Comparison of ENCODE assay signal across 8 cellular contexts in genomic region chr5:43603535-43604363, GRCh38. TPM values are rescaled to one million over a fixed set of nuclear protein-coding genes. Genes with fewer than 3 reads are reported as not detected.
A peak's percentile ranks its signal among the peaks of the same experiment; 100 is the strongest.
DNase-seq lines count a peak whose midpoint lies in the region; ATAC-seq and TF ChIP-seq lines count a peak whose summit lies in the region.

No MANE protein-coding gene starts in this region.

- H3K27ac ChIP-seq in HUES48 (ENCODE audit: low read depth, low read length) (no peak overlapping the region), Panc1 (ENCODE audit: low read length) (peak overlapping the region; percentile 97)

- POLR2A ChIA-PET in Panc1 (lab: Charles Lee) = interaction anchor here (0.6 kb wide), 1 partner anchor 1964 kb away, joined by 5 read pairs; no protein-coding TSS in a partner anchor

- CTCF ChIA-PET in Panc1 (lab: Charles Lee) = no interaction called here

- peaks cover 34% of the 10 kb centered on the region for H3K4me1 Mint-ChIP-seq in activated T-helper 1 cell treated with anti-CD3 and anti-CD28 coated beads, Interleukin-12 subunit alpha, Interleukin-12 subunit beta, Interleukin-2, Interleukin-4 antibody, amounts not matched to agents 30 ng/mL and 10 ng/mL and 1 ng/mL, durations not matched to agents 14 hours and 24 hours and 36 hours (ENCODE audit: low read depth)
- peaks cover 31% of the 10 kb centered on the region for H3K4me1 Mint-ChIP-seq in nephron
- peaks cover 34% of the 10 kb centered on the region for H3K4me1 Mint-ChIP-seq in stimulated activated naive CD8-positive, alpha-beta T cell treated with anti-CD3 and anti-CD28 coated beads, Interleukin-15, amount 100 ng/mL, for 72 hours

- peaks cover 28% of the 10 kb centered on the region for H3K4me1 ChIP-seq in HUES48 (ENCODE audit: control insufficient read depth, insufficient read depth, low read length)
- peaks cover 14% of the 10 kb centered on the region for H3K4me1 ChIP-seq in Panc1 (ENCODE audit: control insufficient read depth, insufficient read depth, low read length)

- peaks cover 16% of the 10 kb centered on the region for H3K36me3 Mint-ChIP-seq in activated T-helper 1 cell treated with anti-CD3 and anti-CD28 coated beads, Interleukin-12 subunit alpha, Interleukin-12 subunit beta, Interleukin-2, Interleukin-4 antibody, amounts not matched to agents 30 ng/mL and 10 ng/mL and 1 ng/mL, durations not matched to agents 14 hours and 24 hours and 36 hours (ENCODE audit: low read depth)
- H3K36me3 Mint-ChIP-seq in nephron (ENCODE audit: low read depth) = peaks cover 20% of the 10 kb centered on the region

- BruUV-seq in Panc1 (replicated peaks; lab: Mats Ljungman, UMichigan) = TSS peak; percentile 62

- in situ Hi-C loops in Panc1 (cut with HindIII; ENCODE audit: low pct_unique_long_range_greater_than_20kb, low sequenced_read_pairs) = no loop called here

- H3K9me3 Mint-ChIP-seq in activated T-helper 1 cell treated with anti-CD3 and anti-CD28 coated beads, Interleukin-12 subunit alpha, Interleukin-12 subunit beta, Interleukin-2, Interleukin-4 antibody, amounts not matched to agents 30 ng/mL and 10 ng/mL and 1 ng/mL, durations not matched to agents 14 hours and 24 hours and 36 hours = peaks cover 5% of the 10 kb centered on the region
- no peaks in the 10 kb centered on the region for H3K9me3 Mint-ChIP-seq in nephron
- H3K9me3 Mint-ChIP-seq in stimulated activated naive CD8-positive, alpha-beta T cell treated with anti-CD3 and anti-CD28 coated beads, Interleukin-15, amount 100 ng/mL, for 72 hours = no peaks in the 10 kb centered on the region

- H3K4me3 ChIP-seq in HUES48 (ENCODE audit: low read depth, low read length) (peak overlapping the region; percentile 73), Panc1 (ENCODE audit: low read depth in 2 of 2, low read length in 2 of 2) (peak overlapping the region; percentile 82 to 97)

- H3K27me3 ChIP-seq in HUES48 (ENCODE audit: control insufficient read depth, insufficient read depth, low read length) (peaks cover 9% of the 10 kb centered on the region; the same call in 1 of the 2 replicates), Panc1 (ENCODE audit: control insufficient read depth, insufficient read depth, low read length) (no peaks in the 10 kb centered on the region)

- no peak for TF ChIP-seq CTCF in Panc1 (IDR thresholded peaks at IDR 0.05)
- no peak for TF ChIP-seq CTCF in nephron (IDR thresholded peaks at IDR 0.05; ENCODE audit: unreplicated experiment in 3 of 3)

- no peaks in the 10 kb centered on the region for H3K36me3 ChIP-seq in HUES48 (ENCODE audit: control insufficient read depth, insufficient read depth, low read length)
- no peaks in the 10 kb centered on the region; the same call in 1 of the 2 replicates for H3K36me3 ChIP-seq in Panc1 (ENCODE audit: control insufficient read depth, insufficient read depth, low read length)

- H3K9me3 ChIP-seq in HUES48 (ENCODE audit: control insufficient read depth, insufficient read depth, low read length) = no peaks in the 10 kb centered on the region
- no peaks in the 10 kb centered on the region; the same call in 1 of the 2 replicates for H3K9me3 ChIP-seq in Panc1 (ENCODE audit: control insufficient read depth, insufficient read depth, low read depth, low read length)

- H3K4me3 Mint-ChIP-seq in activated T-helper 1 cell treated with anti-CD3 and anti-CD28 coated beads, Interleukin-12 subunit alpha, Interleukin-12 subunit beta, Interleukin-2, Interleukin-4 antibody, amounts not matched to agents 30 ng/mL and 10 ng/mL and 1 ng/mL, durations not matched to agents 14 hours and 24 hours and 36 hours = peak overlapping the region; percentile 91
- H3K4me3 Mint-ChIP-seq in nephron = peak overlapping the region; percentile 89 to 99 (median 93)
- H3K4me3 Mint-ChIP-seq in stimulated activated naive CD8-positive, alpha-beta T cell treated with anti-CD3 and anti-CD28 coated beads, Interleukin-15, amount 100 ng/mL, for 72 hours = peak overlapping the region; percentile 94 to 99

- no peaks in the 10 kb centered on the region for H3K27me3 Mint-ChIP-seq in activated T-helper 1 cell treated with anti-CD3 and anti-CD28 coated beads, Interleukin-12 subunit alpha, Interleukin-12 subunit beta, Interleukin-2, Interleukin-4 antibody, amounts not matched to agents 30 ng/mL and 10 ng/mL and 1 ng/mL, durations not matched to agents 14 hours and 24 hours and 36 hours (ENCODE audit: insufficient read depth)
- H3K27me3 Mint-ChIP-seq in nephron (ENCODE audit: low read depth) = no peaks in the 10 kb centered on the region
- no peaks in the 10 kb centered on the region for H3K27me3 Mint-ChIP-seq in stimulated activated naive CD8-positive, alpha-beta T cell treated with anti-CD3 and anti-CD28 coated beads, Interleukin-15, amount 100 ng/mL, for 72 hours

- H3K9ac ChIP-seq in HUES48 (ENCODE audit: low read depth, low read length) = peak overlapping the region; percentile 67

- intact Hi-C loops in Panc1 (cut with micrococcal nuclease; ENCODE audit: unreplicated experiment) = loop anchor here (5.0 kb wide), 1 partner anchor 46 kb away; the partner anchor contains the start of gene PAIP1
- intact Hi-C loops in activated T-helper 1 cell treated with anti-CD3 and anti-CD28 coated beads, Interleukin-12 subunit alpha, Interleukin-12 subunit beta, Interleukin-2, Interleukin-4 antibody, amounts not matched to agents 30 ng/mL and 10 ng/mL and 1 ng/mL, durations not matched to agents 14 hours and 24 hours and 36 hours (cut with micrococcal nuclease) = loop anchor here (1.0 to 10.0 kb wide), 8 partner anchors 47 to 1205 kb away; partner anchors contain the start of genes C5orf34, MRPS30, TMEM267 and ZNF131

- H3K27ac Mint-ChIP-seq in activated T-helper 1 cell treated with anti-CD3 and anti-CD28 coated beads, Interleukin-12 subunit alpha, Interleukin-12 subunit beta, Interleukin-2, Interleukin-4 antibody, amounts not matched to agents 30 ng/mL and 10 ng/mL and 1 ng/mL, durations not matched to agents 14 hours and 24 hours and 36 hours = peak overlapping the region; percentile 86
- peak overlapping the region; percentile 83 to 98 (median 85) for H3K27ac Mint-ChIP-seq in nephron
- peak overlapping the region; percentile 97 to 100 for H3K27ac Mint-ChIP-seq in stimulated activated naive CD8-positive, alpha-beta T cell treated with anti-CD3 and anti-CD28 coated beads, Interleukin-15, amount 100 ng/mL, for 72 hours

- DNase-seq in COR-L47 (lab: John Stamatoyannopoulos, UW) (peak; percentile 83), Panc1 (ENCODE audit: low read depth, low spot score) (peak; percentile 72), fibroblast of peridontal ligament (ENCODE audit: extremely low read depth) (peak; percentile 47)
- DNase-seq in activated T-helper 1 cell treated with anti-CD3 and anti-CD28 coated beads, Interleukin-12 subunit alpha, Interleukin-12 subunit beta, Interleukin-2, Interleukin-4 antibody, amounts not matched to agents 30 ng/mL and 10 ng/mL and 1 ng/mL, durations not matched to agents 14 hours and 24 hours and 36 hours (ENCODE audit: low spot score) = peak; percentile 40
- DNase-seq in stimulated activated naive CD8-positive, alpha-beta T cell treated with anti-CD3 and anti-CD28 coated beads, Interleukin-15, amount 100 ng/mL, for 72 hours = peak; percentile 71 to 87

- peak; percentile 49 for ATAC-seq in GM21367 (IDR thresholded peaks at IDR 0.05; ENCODE audit: unreplicated experiment)
- ATAC-seq in Panc1 = peak; percentile 80
- ATAC-seq in stimulated activated naive CD8-positive, alpha-beta T cell treated with anti-CD3 and anti-CD28 coated beads, Interleukin-15, amount 100 ng/mL, for 72 hours = peak; percentile 86

RNA-seq across cellular contexts. Expression of gene NNT, which starts 0.8 kb away (rescaled TPM):
- total RNA-seq in Panc1 (2021; ENCODE audit: unreplicated experiment) = 78.7 TPM
- 27.1 TPM for polyA plus RNA-seq in Panc1 (2012; ENCODE audit: insufficient read length)
- total RNA-seq in activated T-helper 1 cell treated with anti-CD3 and anti-CD28 coated beads, Interleukin-12 subunit alpha, Interleukin-12 subunit beta, Interleukin-2, Interleukin-4 antibody, amounts not matched to agents 30 ng/mL and 10 ng/mL and 1 ng/mL, durations not matched to agents 14 hours and 24 hours and 36 hours = 43.6 and 47.5 TPM in 2 replicates

RNA-seq across cellular contexts. Expression of gene PAIP1, which starts 46.9 kb away (rescaled TPM):
- 127 TPM for total RNA-seq in Panc1 (2021; ENCODE audit: unreplicated experiment)
- polyA plus RNA-seq in Panc1 (2012; ENCODE audit: insufficient read length) = 58.6 TPM
- total RNA-seq in activated T-helper 1 cell treated with anti-CD3 and anti-CD28 coated beads, Interleukin-12 subunit alpha, Interleukin-12 subunit beta, Interleukin-2, Interleukin-4 antibody, amounts not matched to agents 30 ng/mL and 10 ng/mL and 1 ng/mL, durations not matched to agents 14 hours and 24 hours and 36 hours = 59.0 and 60.8 TPM in 2 replicates
